In the genomic region with DNA sequence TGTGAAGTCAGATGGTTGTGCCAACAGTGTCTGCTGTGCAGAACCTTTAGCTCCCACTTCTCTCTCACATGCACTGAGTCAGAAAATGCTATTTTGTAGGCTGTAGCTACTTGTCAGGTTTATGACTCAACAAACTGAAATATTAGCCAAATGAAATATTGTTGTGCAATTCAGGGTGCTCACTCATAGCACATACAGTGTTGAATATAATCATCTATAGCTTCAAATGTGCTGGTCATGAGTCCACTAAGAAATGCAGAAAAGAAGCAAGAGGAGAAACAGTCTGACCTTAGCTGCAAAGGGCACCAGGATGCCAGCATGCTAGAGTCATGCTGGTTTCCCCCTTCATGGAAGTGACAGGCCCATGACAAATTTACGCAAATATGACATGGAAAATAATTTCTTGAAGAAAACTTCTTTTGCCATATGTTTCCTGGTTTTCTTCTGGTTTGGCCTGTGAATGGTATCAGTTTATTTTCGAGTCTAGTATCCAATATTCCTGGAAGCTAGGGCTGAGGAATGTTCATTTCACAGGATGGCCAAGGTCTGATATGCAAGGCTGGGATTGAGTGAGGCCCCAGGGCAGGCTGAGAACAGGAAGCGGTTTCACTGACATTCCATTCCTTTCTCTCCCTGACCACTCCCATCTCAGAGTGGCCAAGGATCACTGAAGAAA, we compare ENCODE assay signal across 9 cellular contexts. TPM values are rescaled to one million over a fixed set of nuclear protein-coding genes. Genes with fewer than 3 reads are reported as not detected.
DNase-seq lines count a peak whose midpoint lies in the region; ATAC-seq and TF ChIP-seq lines count a peak whose summit lies in the region.
"Had no signal": no experiment of that assay in that cellular context is flagged by ENCODE, and none has a peak within 500 bp of the region (broad histone marks: within the 10 kb centered on the region; RNA-seq: fewer than 3 reads in every experiment).

No MANE protein-coding gene starts in this region.

- H3F3A ChIP-seq in SK-N-SH (replicated peaks; ENCODE audit: insufficient read depth) = peaks cover 38% of the 10 kb centered on the region

- peak in 1 of 2 experiments; percentile 55; a peak in 2 of 4 replicates for TF ChIP-seq EP300 in SK-N-SH (IDR thresholded peaks at IDR 0.05; ENCODE audit: borderline replicate concordance in 1 of 2, low read depth in 1 of 2, low read length in 1 of 2)

- no peaks in the 10 kb centered on the region for H3K79me2 ChIP-seq in SK-N-SH (ENCODE audit: insufficient read depth)

- H3K4me3 ChIP-seq in SK-N-SH (ENCODE audit: low read depth in 2 of 2, low read length in 1 of 2) = 0 out of 4 replicates have a peak overlapping the region, but pooled peaks of 1 of the 2 experiments have one; percentile 3
- H3K4me3 ChIP-seq in fibroblast of villous mesenchyme (ENCODE audit: low read depth, low read length) = no peak overlapping the region
- no peak overlapping the region for H3K4me3 ChIP-seq in psoas muscle

- POLR2A ChIA-PET in SK-N-SH (lab: Yijun Ruan, JAX) = no interaction called here

- H3K27me3 ChIP-seq in SK-N-SH (ENCODE audit: insufficient read depth) (no peaks in the 10 kb centered on the region), psoas muscle (ENCODE audit: insufficient read depth in 3 of 3, low read length in 2 of 3) (peaks cover 0 to 3% (median 0%) of the 10 kb centered on the region in 3 donors)

- 6% methylated on average over 3 of the region's 3 CpGs for whole genome bisulfite sequencing in SK-N-SH (ENCODE audit: low lambda C conversion rate)
- WGBS in psoas muscle, 3 donors = 45 to 51% (median 48%) methylated on average over 3 of the region's 3 CpGs

- no peaks in the 10 kb centered on the region for H3K36me3 ChIP-seq in SK-N-SH (replicated peaks in 1 of 2; ENCODE audit: control insufficient read depth in 1 of 2, insufficient read depth in 2 of 2, low read length in 1 of 2)
- no peaks in the 10 kb centered on the region for H3K36me3 ChIP-seq in psoas muscle (ENCODE audit: insufficient read depth in 1 of 2, low read depth in 1 of 2)

- no peaks in the 10 kb centered on the region for H4K20me1 ChIP-seq in SK-N-SH (ENCODE audit: insufficient read depth)

- H3K9me3 ChIP-seq in SK-N-SH (no peaks in the 10 kb centered on the region), psoas muscle (no peaks in the 10 kb centered on the region)

- ATAC-seq in psoas muscle (peak; percentile 61 to 90 (median 84)), HG02610 (IDR thresholded peaks at IDR 0.05; ENCODE audit: unreplicated experiment) (no peak), HG03139 (IDR thresholded peaks at IDR 0.05; ENCODE audit: unreplicated experiment) (no peak)

- H3K27ac ChIP-seq in SK-N-SH (ENCODE audit: low read depth in 2 of 2, low read length in 1 of 2) (peak overlapping the region; percentile 85 to 99), psoas muscle (peak overlapping the region; percentile 78)

- peak overlapping the region; percentile 63 for H3K4me2 ChIP-seq in SK-N-SH

- no peaks in the 10 kb centered on the region for H3K9me2 ChIP-seq in SK-N-SH

- no peak for TF ChIP-seq CTCF in SK-N-SH (IDR thresholded peaks at IDR 0.05)
- no peak for TF ChIP-seq CTCF in fibroblast of villous mesenchyme (IDR thresholded peaks at IDR 0.05; ENCODE audit: insufficient read depth, low read depth, low read length)
- TF ChIP-seq CTCF in psoas muscle (IDR thresholded peaks at IDR 0.05) = no peak

- H2AFZ ChIP-seq in SK-N-SH (ENCODE audit: low read depth) = no peak overlapping the region

- CTCF ChIA-PET in SK-N-SH (lab: Yijun Ruan, JAX) = interaction anchor here (1.1 kb wide), 2 partner anchors 11 to 25 kb away, joined by 4 to 6 read pairs; no protein-coding TSS in a partner anchor

- intact Hi-C loops in psoas muscle (cut with DNase I) = no loop called here

- H3K9ac ChIP-seq in SK-N-SH = peak overlapping the region; percentile 76; the same call in 1 of the 2 replicates

- DNase-seq in ELR (ENCODE audit: low read depth) (peak; percentile 98), SK-N-SH (no peak), fibroblast of villous mesenchyme (ENCODE audit: low read depth) (peak; percentile 96), psoas muscle (peak; percentile 41 to 54), NCI-H1436 treated with DMSO at 0.1 percent for 48 hours (lab: John Stamatoyannopoulos, UW) (no peak)
- no peak for DNase-seq in activated CD4-positive, alpha-beta T cell treated with anti-CD3 and anti-CD28 coated beads for 4 hours
- DNase-seq: stimulated activated naive CD4-positive, alpha-beta T cell treated with Interleukin-2 at 50 U/mL for 16 hours had no signal

- no peak for TF ChIP-seq RAD21 in SK-N-SH (IDR thresholded peaks at IDR 0.05; ENCODE audit: low read length)

- H3K4me1 ChIP-seq in SK-N-SH (ENCODE audit: control insufficient read depth in 1 of 2, insufficient read depth in 2 of 2, low read depth in 1 of 2, low read length in 1 of 2) (peaks cover 0 to 16% of the 10 kb centered on the region in 2 experiments; a peak in 2 of 4 replicates), psoas muscle (peaks cover 11% of the 10 kb centered on the region)

TF ChIP-seq in SK-N-SH, 30 proteins besides CTCF, POLR2A, EP300 and RAD21 (continues in another document):
- TF ChIP-seq, protein P1, sequence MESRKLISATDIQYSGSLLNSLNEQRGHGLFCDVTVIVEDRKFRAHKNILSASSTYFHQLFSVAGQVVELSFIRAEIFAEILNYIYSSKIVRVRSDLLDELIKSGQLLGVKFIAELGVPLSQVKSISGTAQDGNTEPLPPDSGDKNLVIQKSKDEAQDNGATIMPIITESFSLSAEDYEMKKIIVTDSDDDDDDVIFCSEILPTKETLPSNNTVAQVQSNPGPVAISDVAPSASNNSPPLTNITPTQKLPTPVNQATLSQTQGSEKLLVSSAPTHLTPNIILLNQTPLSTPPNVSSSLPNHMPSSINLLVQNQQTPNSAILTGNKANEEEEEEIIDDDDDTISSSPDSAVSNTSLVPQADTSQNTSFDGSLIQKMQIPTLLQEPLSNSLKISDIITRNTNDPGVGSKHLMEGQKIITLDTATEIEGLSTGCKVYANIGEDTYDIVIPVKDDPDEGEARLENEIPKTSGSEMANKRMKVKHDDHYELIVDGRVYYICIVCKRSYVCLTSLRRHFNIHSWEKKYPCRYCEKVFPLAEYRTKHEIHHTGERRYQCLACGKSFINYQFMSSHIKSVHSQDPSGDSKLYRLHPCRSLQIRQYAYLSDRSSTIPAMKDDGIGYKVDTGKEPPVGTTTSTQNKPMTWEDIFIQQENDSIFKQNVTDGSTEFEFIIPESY (IDR thresholded peaks at IDR 0.05; ENCODE audit: borderline replicate concordance, low read depth) = no peak
- TF ChIP-seq NRF1 (IDR thresholded peaks at IDR 0.05; ENCODE audit: low read depth, low read length) (no peak), TEAD4 (IDR thresholded peaks at IDR 0.05; ENCODE audit: borderline replicate concordance, insufficient read depth) (peak; percentile 55; the same call in 1 of the 2 replicates), JUND (IDR thresholded peaks at IDR 0.05) (peak; percentile 79), CHD2 (IDR thresholded peaks at IDR 0.05; ENCODE audit: low read length, partially characterized antibody) (no peak), MXI1 (IDR thresholded peaks at IDR 0.05; ENCODE audit: low read depth, low read length) (no peak), TCF12 (IDR thresholded peaks at IDR 0.05) (peak; percentile 66), FOXJ3 (CRISPR knock-in tag; IDR thresholded peaks at IDR 0.05) (no peak), FOSL2 (IDR thresholded peaks at IDR 0.05; ENCODE audit: borderline replicate concordance, low read depth) (peak; percentile 87), SMC3 (IDR thresholded peaks at IDR 0.05; ENCODE audit: low read depth, low read length) (no peak), POLR2AphosphoS5 (IDR thresholded peaks at IDR 0.05; ENCODE audit: low read depth, low read length) (0 out of 2 replicates have a peak, but pooled peaks have one; percentile 15)
- TF ChIP-seq, protein P2, sequence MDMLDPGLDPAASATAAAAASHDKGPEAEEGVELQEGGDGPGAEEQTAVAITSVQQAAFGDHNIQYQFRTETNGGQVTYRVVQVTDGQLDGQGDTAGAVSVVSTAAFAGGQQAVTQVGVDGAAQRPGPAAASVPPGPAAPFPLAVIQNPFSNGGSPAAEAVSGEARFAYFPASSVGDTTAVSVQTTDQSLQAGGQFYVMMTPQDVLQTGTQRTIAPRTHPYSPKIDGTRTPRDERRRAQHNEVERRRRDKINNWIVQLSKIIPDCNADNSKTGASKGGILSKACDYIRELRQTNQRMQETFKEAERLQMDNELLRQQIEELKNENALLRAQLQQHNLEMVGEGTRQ (IDR thresholded peaks at IDR 0.05; ENCODE audit: borderline replicate concordance, low read depth, low read length) = no peak
- TF ChIP-seq, protein P3, sequence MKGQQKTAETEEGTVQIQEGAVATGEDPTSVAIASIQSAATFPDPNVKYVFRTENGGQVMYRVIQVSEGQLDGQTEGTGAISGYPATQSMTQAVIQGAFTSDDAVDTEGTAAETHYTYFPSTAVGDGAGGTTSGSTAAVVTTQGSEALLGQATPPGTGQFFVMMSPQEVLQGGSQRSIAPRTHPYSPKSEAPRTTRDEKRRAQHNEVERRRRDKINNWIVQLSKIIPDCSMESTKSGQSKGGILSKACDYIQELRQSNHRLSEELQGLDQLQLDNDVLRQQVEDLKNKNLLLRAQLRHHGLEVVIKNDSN (IDR thresholded peaks at IDR 0.05; ENCODE audit: borderline replicate concordance, low read depth) = no peak
- TF ChIP-seq, protein P4, sequence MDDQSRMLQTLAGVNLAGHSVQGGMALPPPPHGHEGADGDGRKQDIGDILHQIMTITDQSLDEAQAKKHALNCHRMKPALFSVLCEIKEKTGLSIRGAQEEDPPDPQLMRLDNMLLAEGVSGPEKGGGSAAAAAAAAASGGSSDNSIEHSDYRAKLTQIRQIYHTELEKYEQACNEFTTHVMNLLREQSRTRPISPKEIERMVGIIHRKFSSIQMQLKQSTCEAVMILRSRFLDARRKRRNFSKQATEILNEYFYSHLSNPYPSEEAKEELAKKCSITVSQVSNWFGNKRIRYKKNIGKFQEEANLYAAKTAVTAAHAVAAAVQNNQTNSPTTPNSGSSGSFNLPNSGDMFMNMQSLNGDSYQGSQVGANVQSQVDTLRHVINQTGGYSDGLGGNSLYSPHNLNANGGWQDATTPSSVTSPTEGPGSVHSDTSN (IDR thresholded peaks at IDR 0.05) = peak; percentile 82

RNA-seq across cellular contexts. Expression of a gene that starts 10.3 kb away (rescaled TPM):
- polyA plus RNA-seq in SK-N-SH (2012; rRNA removed) = 20.9 and 33.7 TPM in 2 replicates
- 11.6 and 21.0 TPM in 2 replicates for polyA plus RNA-seq in SK-N-SH (2012; cell fraction: cytosol; rRNA removed)
- 125 and 134 TPM in 2 replicates for polyA plus RNA-seq in SK-N-SH (2012; cell fraction: nucleus; rRNA removed)
- total RNA-seq in fibroblast of villous mesenchyme = 1.3 and 3.5 TPM in 2 replicates
- 10 to 100 TPM in 2 of 4 donors, 1 to 10 TPM in 2; 5.8 to 14.2 (median 10.1) TPM for total RNA-seq in psoas muscle
- 10 to 100 TPM in 1 of 3 donors, 1 to 10 TPM in 2; 6.1 to 10.5 (median 8.3) TPM for polyA plus RNA-seq in psoas muscle

RNA-seq across cellular contexts. Expression of a gene that starts 48.7 kb away (rescaled TPM):
- 4.8 and 8.2 TPM in 2 replicates for polyA plus RNA-seq in SK-N-SH (2012; rRNA removed)
- 5.9 and 8.4 TPM in 2 replicates for polyA plus RNA-seq in SK-N-SH (2012; cell fraction: cytosol; rRNA removed)
- polyA plus RNA-seq in SK-N-SH (2012; cell fraction: nucleus; rRNA removed) = 4.2 and 11.6 TPM in 2 replicates
- 7.4 and 16.8 TPM in 2 replicates for total RNA-seq in fibroblast of villous mesenchyme
- 10 to 100 TPM in 2 of 4 donors, 1 to 10 TPM in 2; 6.4 to 10.4 (median 9.7) TPM for total RNA-seq in psoas muscle
- polyA plus RNA-seq in psoas muscle = 10 to 100 TPM in 1 of 3 donors, 1 to 10 TPM in 2; 4.3 to 11.6 (median 7.3) TPM

Comparison
In these comparisons a context has a peak if more than half of its experiments do, and no peak if none do; other contexts are left out.
1. DNase-seq: peak in ELR (single experiment), fibroblast of villous mesenchyme (single experiment) and psoas muscle (2 of 2); none in SK-N-SH (single experiment), NCI-H1436 treated with DMSO at 0.1 percent for 48 hours (single experiment) and activated CD4-positive, alpha-beta T cell treated with anti-CD3 and anti-CD28 coated beads for 4 hours (0 of 2).
2. ATAC-seq: peak in psoas muscle (4 of 4); none in HG02610 (single experiment) and HG03139 (single experiment).